ENCODE assay signal across 28 cellular contexts in genomic region chr13:55654243-55654642, GRCh38.
"Had no signal": no experiment of that assay in that cellular context is flagged by ENCODE, and none has a peak within 500 bp of the region (broad histone marks: within the 10 kb centered on the region; RNA-seq: fewer than 3 reads in every experiment).

No MANE protein-coding gene starts in this region.

- H3K9me3 Mint-ChIP-seq: nephron had no signal

- H3K4me1 ChIP-seq: colonic mucosa, esophagus muscularis mucosa, heart right ventricle, left lung, parathyroid adenoma, thyroid gland, vagina had no signal

- H3K4me1 Mint-ChIP-seq: naive thymus-derived CD4-positive, alpha-beta T cell; nephron; neural progenitor cell; stimulated activated naive CD8-positive, alpha-beta T cell treated with anti-CD3 and anti-CD28 coated beads, Interleukin-15, amount 100 ng/mL, for 72 hours had no signal

- H3K4me3 Mint-ChIP-seq: dendritic cell treated with granulocyte-macrophage colony-stimulating factor and Interleukin-4, amounts not matched to agents 40 ng/mL and 50 ng/mL, for 4 days; naive thymus-derived CD4-positive, alpha-beta T cell; nephron; neural progenitor cell; stimulated activated naive CD8-positive, alpha-beta T cell treated with anti-CD3 and anti-CD28 coated beads, Interleukin-15, amount 100 ng/mL, for 72 hours had no signal

- H3K36me3 Mint-ChIP-seq: naive thymus-derived CD4-positive, alpha-beta T cell; neural progenitor cell had no signal

- H3K9ac ChIP-seq: neural progenitor cell, parathyroid adenoma had no signal

- H3K27me3 ChIP-seq: colonic mucosa, esophagus muscularis mucosa, heart right ventricle, left lung, neural progenitor cell, thyroid gland, vagina had no signal

- DNase-seq: colonic mucosa; effector CD8-positive, alpha-beta T cell; foreskin melanocyte; glutamatergic neuron; heart right ventricle; hippocampal formation; left cardiac atrium; left lung; mesenchymal stem cell; midbrain; naive thymus-derived CD4-positive, alpha-beta T cell; stimulated activated CD4-positive, alpha-beta T cell treated with anti-CD3 and anti-CD28 coated beads, Interleukin-12 subunit alpha, Interleukin-12 subunit beta, amount 100 ng/mL, for 4 hours; stimulated activated CD4-positive, alpha-beta T cell treated with anti-CD3 and anti-CD28 coated beads, Interleukin-1b, Interleukin-23, amount 100 ng/mL, for 48 hours; stimulated activated CD4-positive, alpha-beta T cell treated with anti-CD3 and anti-CD28 coated beads, Interleukin-4, amount 100 ng/mL, for 1 hour; stimulated activated CD8-positive, alpha-beta memory T cell treated with anti-CD3 and anti-CD28 coated beads, Interleukin-4, amount 100 ng/mL, for 48 hours; stimulated activated naive CD4-positive, alpha-beta T cell; stimulated activated naive CD8-positive, alpha-beta T cell treated with anti-CD3 and anti-CD28 coated beads, Interleukin-15, amount 100 ng/mL, for 72 hours; thyroid gland; trophoblast cell had no signal

- H3K27ac ChIP-seq: colonic mucosa, esophagus muscularis mucosa, heart right ventricle, left lung, neural progenitor cell, parathyroid adenoma, thyroid gland, vagina had no signal

- H3K27me3 Mint-ChIP-seq: dendritic cell treated with granulocyte-macrophage colony-stimulating factor and Interleukin-4, amounts not matched to agents 40 ng/mL and 50 ng/mL, for 4 days; naive thymus-derived CD4-positive, alpha-beta T cell; stimulated activated naive CD8-positive, alpha-beta T cell treated with anti-CD3 and anti-CD28 coated beads, Interleukin-15, amount 100 ng/mL, for 72 hours had no signal

- ATAC-seq: heart right ventricle; left cardiac atrium; left lung; naive thymus-derived CD4-positive, alpha-beta T cell; sciatic nerve; stimulated activated naive CD8-positive, alpha-beta T cell treated with anti-CD3 and anti-CD28 coated beads, Interleukin-15, amount 100 ng/mL, for 72 hours had no signal

- H3K9me3 ChIP-seq: colonic mucosa, esophagus muscularis mucosa, heart right ventricle, left lung, thyroid gland, vagina had no signal

- H3K4me3 ChIP-seq: colonic mucosa, esophagus muscularis mucosa, heart right ventricle, left lung, neural progenitor cell, smooth muscle cell, thyroid gland, vagina had no signal

- H3K27ac Mint-ChIP-seq: dendritic cell treated with granulocyte-macrophage colony-stimulating factor and Interleukin-4, amounts not matched to agents 40 ng/mL and 50 ng/mL, for 4 days; naive thymus-derived CD4-positive, alpha-beta T cell; nephron; neural progenitor cell; progenitor cell of endocrine pancreas; stimulated activated naive CD8-positive, alpha-beta T cell treated with anti-CD3 and anti-CD28 coated beads, Interleukin-15, amount 100 ng/mL, for 72 hours had no signal

- H3K36me3 ChIP-seq: colonic mucosa, esophagus muscularis mucosa, heart right ventricle, left lung, neural progenitor cell, thyroid gland, vagina had no signal
